Comparison of ENCODE assay signal across 8 cellular contexts in the genomic region with DNA sequence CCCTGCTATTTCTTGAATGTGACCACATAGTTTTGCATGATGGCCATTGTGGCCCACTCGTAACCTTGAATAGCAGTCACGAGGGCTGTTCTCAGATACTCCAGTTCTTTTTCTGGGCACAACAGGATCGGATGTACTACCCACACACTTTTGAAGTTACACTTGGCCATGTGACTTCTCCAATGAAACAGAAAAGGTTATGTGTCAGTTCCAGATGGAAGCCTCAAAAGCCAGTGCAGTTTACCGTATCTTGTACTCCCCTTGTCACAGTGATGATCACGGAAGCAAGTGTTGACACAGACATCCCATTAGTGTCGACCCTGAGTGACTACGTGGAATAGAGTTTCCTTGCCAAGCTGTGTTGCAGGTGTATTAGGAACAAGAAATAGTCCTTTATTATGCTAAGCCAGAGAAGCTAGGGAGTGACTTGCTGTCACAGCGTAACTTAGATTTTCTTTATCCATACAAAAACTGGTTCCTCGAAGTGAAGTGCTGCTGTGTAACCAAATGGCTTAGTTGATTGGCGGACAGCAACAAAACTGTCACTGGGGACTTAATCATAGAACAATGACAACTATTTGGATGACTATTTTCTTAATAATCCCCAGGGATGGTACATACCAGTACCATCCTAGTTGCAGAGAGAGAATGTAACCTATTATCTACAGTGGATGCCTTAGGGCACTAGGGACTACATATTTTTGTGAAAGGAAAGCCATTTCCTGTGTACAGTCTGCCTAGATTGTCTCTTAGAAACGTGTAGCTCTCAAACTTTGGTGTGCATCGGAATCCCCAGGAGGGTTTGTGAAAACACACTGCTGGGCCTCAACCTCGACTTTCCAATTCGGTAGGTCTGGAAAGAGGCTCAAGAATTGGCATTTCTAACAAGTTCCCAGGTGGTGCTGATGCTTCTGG.
DNase-seq lines count a peak whose midpoint lies in the region; ATAC-seq and TF ChIP-seq lines count a peak whose summit lies in the region.

No MANE protein-coding gene starts in this region.

- peaks cover 7% of the 10 kb centered on the region for H3K4me1 ChIP-seq in smooth muscle cell (ENCODE audit: low read depth)

- no peaks in the 10 kb centered on the region for H3K79me2 ChIP-seq in smooth muscle cell (ENCODE audit: low read depth)

- H3K27ac ChIP-seq in coronary artery, result peak overlapping the region; percentile 81 to 89
- H3K27ac ChIP-seq in smooth muscle cell (ENCODE audit: low read depth), result peak overlapping the region; percentile 91

- H4K20me1 ChIP-seq in smooth muscle cell (ENCODE audit: low read depth), result no peaks in the 10 kb centered on the region

- H3K27me3 ChIP-seq in smooth muscle cell (ENCODE audit: low read depth), result no peaks in the 10 kb centered on the region

- H3F3A ChIP-seq in smooth muscle cell (ENCODE audit: low read depth), result peaks cover 9% of the 10 kb centered on the region

- H3K4me3 ChIP-seq in coronary artery (no peak overlapping the region), smooth muscle cell (no peak overlapping the region)

- DNase-seq in coronary artery (ENCODE audit: low spot score) (no peak), smooth muscle cell (lab: John Stamatoyannopoulos, UW; ENCODE audit: unreplicated experiment) (no peak), D341Med (ENCODE audit: low spot score) (no peak), LoVo (ENCODE audit: low spot score) (no peak), NCI-H2196 treated with DMSO at 0.1 percent for 48 hours (lab: John Stamatoyannopoulos, UW; ENCODE audit: unreplicated experiment) (no peak)

- no peaks in the 10 kb centered on the region for H3K36me3 ChIP-seq in smooth muscle cell (ENCODE audit: low read depth)

- H3K9me3 ChIP-seq in smooth muscle cell (replicated peaks; ENCODE audit: low read depth), result no peaks in the 10 kb centered on the region

- 60% methylated on average over 14 of the region's 14 CpGs for WGBS in smooth muscle cell (ENCODE audit: low lambda C conversion rate)

- peak; percentile 72 for ATAC-seq in GM19025 (IDR thresholded peaks at IDR 0.05; ENCODE audit: low read depth, unreplicated experiment)
- ATAC-seq in HG03565 (IDR thresholded peaks at IDR 0.05; ENCODE audit: unreplicated experiment), result peak; percentile 74
- no peak for ATAC-seq in GM18519 (IDR thresholded peaks at IDR 0.05; ENCODE audit: low FRiP score, unreplicated experiment)

- peak overlapping the region; percentile 61 for H3K9ac ChIP-seq in smooth muscle cell (ENCODE audit: low read depth)

- TF ChIP-seq CTCF in coronary artery (IDR thresholded peaks at IDR 0.05) (no peak), smooth muscle cell (IDR thresholded peaks at IDR 0.05; ENCODE audit: borderline replicate concordance, insufficient read depth, poor library complexity, severe bottlenecking) (no peak)

- H3K4me2 ChIP-seq in smooth muscle cell, result peak overlapping the region; percentile 28

- no peak overlapping the region for H2AFZ ChIP-seq in smooth muscle cell (ENCODE audit: low read depth)
